In the genomic region with DNA sequence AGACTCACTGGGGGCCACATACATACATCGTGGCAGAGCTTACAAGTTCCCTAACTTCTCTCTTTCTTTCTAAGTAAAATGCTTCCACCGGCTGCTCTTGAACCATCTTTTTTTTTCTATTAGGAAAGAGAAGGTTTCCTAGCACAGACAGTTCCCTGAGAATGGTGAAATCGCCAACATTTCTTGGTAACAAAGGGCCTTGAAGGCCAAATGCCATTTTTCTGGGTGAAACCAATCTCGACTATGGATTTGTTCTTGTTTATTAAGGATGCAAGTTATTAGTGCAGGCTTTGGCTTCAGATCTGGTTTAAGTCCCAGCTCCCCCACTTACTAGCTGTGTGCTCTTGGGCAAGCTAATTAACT, we compare ENCODE assay signal across 14 cellular contexts. TPM values are rescaled to one million over a fixed set of nuclear protein-coding genes. Genes with fewer than 3 reads are reported as not detected.
DNase-seq lines count a peak whose midpoint lies in the region; TF ChIP-seq lines count a peak whose summit lies in the region.
"Had no signal": no experiment of that assay in that cellular context is flagged by ENCODE, and none has a peak within 500 bp of the region (broad histone marks: within the 10 kb centered on the region; RNA-seq: fewer than 3 reads in every experiment).

No MANE protein-coding gene starts in this region.

- TF ChIP-seq CTCF in BJ (IDR thresholded peaks at IDR 0.05; ENCODE audit: insufficient read depth, low read depth, low read length) (no peak), VCaP (conservative IDR thresholded peaks at IDR 0.05) (no peak), CD14-positive monocyte (IDR thresholded peaks at IDR 0.05) (no peak)

- H3K4me1 Mint-ChIP-seq in CD14-positive monocyte, result peaks cover 10% of the 10 kb centered on the region

- H3K27me3 ChIP-seq in BJ (ENCODE audit: control insufficient read depth, insufficient read depth, low read length) (no peaks in the 10 kb centered on the region), iPS-20b (ENCODE audit: insufficient read depth, low read length) (no peaks in the 10 kb centered on the region), skeletal muscle tissue (ENCODE audit: control insufficient read depth in 3 of 3, insufficient read depth in 3 of 3, low read length in 3 of 3) (no peaks in the 10 kb centered on the region)

- no peak overlapping the region for H3K27ac Mint-ChIP-seq in CD14-positive monocyte

- POLR2A ChIA-PET in BJ (lab: Charles Lee), result interaction anchor here (0.6 to 1.1 kb wide), 3 partner anchors 27 to 60 kb away, joined by 3 read pairs; no protein-coding TSS in a partner anchor

- H3K27me3 Mint-ChIP-seq in CD14-positive monocyte (ENCODE audit: low read depth in 3 of 3), result peaks cover 6 to 21% (median 18%) of the 10 kb centered on the region in 3 donors
- H3K27me3 Mint-ChIP-seq: CD8-positive, alpha-beta memory T cell had no signal

- H3K36me3 ChIP-seq in BJ (ENCODE audit: control insufficient read depth, insufficient read depth, low read length) (peaks cover 3% of the 10 kb centered on the region), iPS-20b (ENCODE audit: insufficient read depth, low read depth, low read length) (no peaks in the 10 kb centered on the region; the same call in 1 of the 2 replicates), skeletal muscle tissue (ENCODE audit: control insufficient read depth in 3 of 3, insufficient read depth in 3 of 3, low read length in 3 of 3) (peaks cover 13 to 27% (median 15%) of the 10 kb centered on the region in 3 donors)

- intact Hi-C loops in CD14-positive monocyte (cut with micrococcal nuclease), result no loop called here

- no peaks in the 10 kb centered on the region for H3K36me3 Mint-ChIP-seq in CD14-positive monocyte
- H3K36me3 Mint-ChIP-seq: CD8-positive, alpha-beta memory T cell; naive thymus-derived CD8-positive, alpha-beta T cell had no signal

- H3K9me3 ChIP-seq in iPS-20b (ENCODE audit: insufficient read depth, low read depth, low read length), result no peaks in the 10 kb centered on the region
- no peaks in the 10 kb centered on the region for H3K9me3 ChIP-seq in skeletal muscle tissue (ENCODE audit: control insufficient read depth in 3 of 3, low read length in 3 of 3)

- DNase-seq in BJ (ENCODE audit: low read depth) (no peak), CD14-positive monocyte (ENCODE audit: low spot score) (no peak), HCEC 1CT (no peak), globus pallidus (ENCODE audit: low spot score) (no peak)
- no peak for DNase-seq in activated naive CD4-positive, alpha-beta T cell treated with anti-CD3 and anti-CD28 coated beads, Interleukin-2, amount 50 U/mL, for 16 hours
- DNase-seq: activated T-cell treated with anti-CD3 and anti-CD28 coated beads, Interleukin-2, amount 50 U/mL, for 4 hours; CD8-positive, alpha-beta memory T cell; GDM1; naive thymus-derived CD8-positive, alpha-beta T cell; NCI-H146; NCI-H526 treated with DMSO at 0.1 percent for 48 hours had no signal

- H3K9ac ChIP-seq in iPS-20b (ENCODE audit: low read depth, low read length) (no peak overlapping the region), skeletal muscle tissue (ENCODE audit: low read depth in 1 of 3, low read length in 3 of 3) (peak overlapping the region; percentile 35 to 87 (median 85))

- CTCF ChIA-PET in BJ (lab: Yijun Ruan, JAX), result interaction anchor here (0.7 to 7.0 kb wide), 12 partner anchors 9 to 103 kb away, joined by 3 to 44 read pairs (median 4); no protein-coding TSS in a partner anchor

- H3K4me3 ChIP-seq in BJ (ENCODE audit: low read depth, low read length), result peak overlapping the region; percentile 46
- peak overlapping the region; percentile 25; the same call in 1 of the 2 replicates for H3K4me3 ChIP-seq in iPS-20b (ENCODE audit: low read length)
- peak overlapping the region; percentile 77 to 89 (median 78) for H3K4me3 ChIP-seq in skeletal muscle tissue (ENCODE audit: low read length in 3 of 3)

- peaks cover 0 to 1% (median 0%) of the 10 kb centered on the region in 7 donors for H3K9me3 Mint-ChIP-seq in CD14-positive monocyte
- H3K9me3 Mint-ChIP-seq: activated T-cell treated with anti-CD3 and anti-CD28 coated beads, Interleukin-2, amount 50 U/mL, for 4 hours; CD8-positive, alpha-beta memory T cell; naive thymus-derived CD8-positive, alpha-beta T cell had no signal

- no peak overlapping the region for H3K4me3 Mint-ChIP-seq in CD14-positive monocyte
- H3K4me3 Mint-ChIP-seq: activated T-cell treated with anti-CD3 and anti-CD28 coated beads, Interleukin-2, amount 50 U/mL, for 4 hours had no signal

- peaks cover 32% of the 10 kb centered on the region for H3K4me1 ChIP-seq in iPS-20b (ENCODE audit: insufficient read depth, low read length)
- peaks cover 53 to 71% (median 71%) of the 10 kb centered on the region in 3 donors for H3K4me1 ChIP-seq in skeletal muscle tissue (ENCODE audit: control insufficient read depth in 3 of 3, insufficient read depth in 3 of 3, low read length in 3 of 3)

- H3K27ac ChIP-seq in VCaP (0 out of 2 replicates have a peak overlapping the region, but pooled peaks have one; percentile 75), iPS-20b (ENCODE audit: low read length) (no peak overlapping the region), skeletal muscle tissue (ENCODE audit: low read depth, low read length) (peak overlapping the region; percentile 84)

RNA-seq across cellular contexts. Expression of gene LMCD1, which starts 3.0 kb away (rescaled TPM):
- 157 and 168 TPM in 2 replicates for polyA plus RNA-seq in BJ (2011; rRNA removed)
- polyA minus RNA-seq in BJ (2011; rRNA and poly(A)+ RNA removed), result 62.4 and 83.3 TPM in 2 replicates
- 35.0 TPM for total RNA-seq in skeletal muscle tissue
- under 1 TPM in 1 of 2 donors, not detected in 1; 0.51 TPM for polyA plus RNA-seq in CD14-positive monocyte
- total RNA-seq: naive thymus-derived CD8-positive, alpha-beta T cell had no signal

Comparison
In these comparisons a context has a peak if more than half of its experiments do, and no peak if none do; other contexts are left out.
1. H3K4me3 ChIP-seq: peak in every context shown above with its lines; median percentile 78 in skeletal muscle tissue; 46 in BJ; 25 in iPS-20b.
2. RNA of gene LMCD1, which starts 3.0 kb away (polyA plus RNA-seq): 157 to 168 TPM in BJ; 0.51 TPM in CD14-positive monocyte; every median in the first group is over 100 times any median in the second.